Comparison of ENCODE assay signal across 2 cellular contexts in genomic region chr2:240856151-240856980, GRCh38.
TF ChIP-seq lines count a peak whose summit lies in the region.

No MANE protein-coding gene starts in this region.

TF ChIP-seq in IMR-90, 13 proteins besides CTCF, POLR2A, EP300 and RAD21:
- TF ChIP-seq ELK1 (IDR thresholded peaks at IDR 0.05; ENCODE audit: borderline replicate concordance, low read depth, low read length) (no peak), MXI1 (IDR thresholded peaks at IDR 0.05; ENCODE audit: borderline replicate concordance, low read depth, low read length) (no peak), MAFK (IDR thresholded peaks at IDR 0.05; ENCODE audit: low read depth, low read length) (no peak), RCOR1 (IDR thresholded peaks at IDR 0.05; ENCODE audit: insufficient replicate concordance, low read length) (no peak), NFE2L2 (IDR thresholded peaks at IDR 0.05; ENCODE audit: low read depth, low read length) (no peak), SMC3 (IDR thresholded peaks at IDR 0.05; ENCODE audit: low read depth, low read length) (no peak), CEBPB (IDR thresholded peaks at IDR 0.05; ENCODE audit: low read depth, low read length) (no peak), USF2 (IDR thresholded peaks at IDR 0.05; ENCODE audit: low read depth, low read length) (no peak), BHLHE40 (IDR thresholded peaks at IDR 0.05; ENCODE audit: low read depth, low read length) (no peak)

TF ChIP-seq in K562, 482 proteins besides CTCF, POLR2A, EP300 and RAD21:
- TF ChIP-seq NR2C1 (IDR thresholded peaks at IDR 0.05), result peak; percentile 21; the same call in 1 of the 2 replicates
- TF ChIP-seq NR2C1 (tag; IDR thresholded peaks at IDR 0.05), result peak; percentile 64
- no peak for TF ChIP-seq ZNF143 (CRISPR knock-in tag; IDR thresholded peaks at IDR 0.05)
